Comparison of ENCODE assay signal across 9 cellular contexts in genomic region chr2:102141915-102142828, GRCh38. TPM values are rescaled to one million over a fixed set of nuclear protein-coding genes. Genes with fewer than 3 reads are reported as not detected.
DNase-seq lines count a peak whose midpoint lies in the region; ATAC-seq and TF ChIP-seq lines count a peak whose summit lies in the region.
"Had no signal": no experiment of that assay in that cellular context is flagged by ENCODE, and none has a peak within 500 bp of the region (broad histone marks: within the 10 kb centered on the region; RNA-seq: fewer than 3 reads in every experiment).

A gene with protein sequence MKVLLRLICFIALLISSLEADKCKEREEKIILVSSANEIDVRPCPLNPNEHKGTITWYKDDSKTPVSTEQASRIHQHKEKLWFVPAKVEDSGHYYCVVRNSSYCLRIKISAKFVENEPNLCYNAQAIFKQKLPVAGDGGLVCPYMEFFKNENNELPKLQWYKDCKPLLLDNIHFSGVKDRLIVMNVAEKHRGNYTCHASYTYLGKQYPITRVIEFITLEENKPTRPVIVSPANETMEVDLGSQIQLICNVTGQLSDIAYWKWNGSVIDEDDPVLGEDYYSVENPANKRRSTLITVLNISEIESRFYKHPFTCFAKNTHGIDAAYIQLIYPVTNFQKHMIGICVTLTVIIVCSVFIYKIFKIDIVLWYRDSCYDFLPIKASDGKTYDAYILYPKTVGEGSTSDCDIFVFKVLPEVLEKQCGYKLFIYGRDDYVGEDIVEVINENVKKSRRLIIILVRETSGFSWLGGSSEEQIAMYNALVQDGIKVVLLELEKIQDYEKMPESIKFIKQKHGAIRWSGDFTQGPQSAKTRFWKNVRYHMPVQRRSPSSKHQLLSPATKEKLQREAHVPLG (plus strand): TSS chr2:102142746. CDS start chr2:102157725, 14,979 bp downstream.

- no peak for TF ChIP-seq RAD21 in neural cell (conservative IDR thresholded peaks at IDR 0.05)

- intact Hi-C loops in activated T-helper 2 cell treated with anti-CD3 and anti-CD28 coated beads, Interferon-gamma antibody, Interleukin-2, Interleukin-4, amounts not matched to agents 10 μg/mL and 5 μg/mL and 100 μg/mL, durations not matched to agents 14 hours and 24 hours and 36 hours (cut with micrococcal nuclease), result no loop called here

- H3F3A ChIP-seq in neural cell (ENCODE audit: insufficient read depth, low read length, poor library complexity, severe bottlenecking), result no peaks in the 10 kb centered on the region

- peaks cover 40% of the 10 kb centered on the region for H3K27me3 Mint-ChIP-seq in activated T-helper 2 cell treated with anti-CD3 and anti-CD28 coated beads, Interferon-gamma antibody, Interleukin-2, Interleukin-4, amounts not matched to agents 10 μg/mL and 5 μg/mL and 100 μg/mL, durations not matched to agents 14 hours and 24 hours and 36 hours (ENCODE audit: low read depth)

- H3K36me3 ChIP-seq in neural cell (ENCODE audit: insufficient read depth, low read length), result no peaks in the 10 kb centered on the region

- peaks cover 18% of the 10 kb centered on the region for H3K4me1 Mint-ChIP-seq in activated T-helper 2 cell treated with anti-CD3 and anti-CD28 coated beads, Interferon-gamma antibody, Interleukin-2, Interleukin-4, amounts not matched to agents 10 μg/mL and 5 μg/mL and 100 μg/mL, durations not matched to agents 14 hours and 24 hours and 36 hours (ENCODE audit: low read depth)

- H3K36me3 Mint-ChIP-seq in activated T-helper 2 cell treated with anti-CD3 and anti-CD28 coated beads, Interferon-gamma antibody, Interleukin-2, Interleukin-4, amounts not matched to agents 10 μg/mL and 5 μg/mL and 100 μg/mL, durations not matched to agents 14 hours and 24 hours and 36 hours (ENCODE audit: low read depth), result peaks cover 28% of the 10 kb centered on the region

- no peak for TF ChIP-seq CTCF in AG10803 (conservative IDR thresholded peaks at IDR 0.05; ENCODE audit: low read length)
- TF ChIP-seq CTCF in neural cell (IDR thresholded peaks at IDR 0.05; ENCODE audit: poor library complexity, severe bottlenecking), result no peak

- no peaks in the 10 kb centered on the region for H4K20me1 ChIP-seq in neural cell (ENCODE audit: insufficient read depth)

- no peak within 1 kb of the TSS for H3K27ac Mint-ChIP-seq in activated T-helper 2 cell treated with anti-CD3 and anti-CD28 coated beads, Interferon-gamma antibody, Interleukin-2, Interleukin-4, amounts not matched to agents 10 μg/mL and 5 μg/mL and 100 μg/mL, durations not matched to agents 14 hours and 24 hours and 36 hours
- H3K27ac Mint-ChIP-seq: naive B cell had no signal

- no peaks in the 10 kb centered on the region for H3K79me2 ChIP-seq in neural cell (replicated peaks; ENCODE audit: insufficient read depth, low read length)

- no peaks in the 10 kb centered on the region for H3K9me2 ChIP-seq in neural cell (ENCODE audit: insufficient read depth, low read length)

- H3K27me3 ChIP-seq in neural cell (ENCODE audit: insufficient read depth, low read depth, low read length), result peaks cover 29% of the 10 kb centered on the region

- H3K4me2 ChIP-seq in neural cell (ENCODE audit: low read length), result no peak within 1 kb of the TSS

- no peak within 1 kb of the TSS for H3K27ac ChIP-seq in neural cell (ENCODE audit: low read length)

- H3K9ac ChIP-seq in neural cell (ENCODE audit: low read length), result peak within 1 kb of the TSS; percentile 16

- H3K9me3 ChIP-seq in neural cell (ENCODE audit: low read length), result no peaks in the 10 kb centered on the region

- peak within 1 kb of the TSS; percentile 13 for H3K4me3 Mint-ChIP-seq in activated T-helper 2 cell treated with anti-CD3 and anti-CD28 coated beads, Interferon-gamma antibody, Interleukin-2, Interleukin-4, amounts not matched to agents 10 μg/mL and 5 μg/mL and 100 μg/mL, durations not matched to agents 14 hours and 24 hours and 36 hours (ENCODE audit: low read depth)

- H3K9me3 Mint-ChIP-seq in activated T-helper 2 cell treated with anti-CD3 and anti-CD28 coated beads, Interferon-gamma antibody, Interleukin-2, Interleukin-4, amounts not matched to agents 10 μg/mL and 5 μg/mL and 100 μg/mL, durations not matched to agents 14 hours and 24 hours and 36 hours, result peaks cover 58% of the 10 kb centered on the region

- TF ChIP-seq EP300 in neural cell (conservative IDR thresholded peaks at IDR 0.05; ENCODE audit: poor library complexity, severe bottlenecking), result no peak

- ATAC-seq in HG03175 (IDR thresholded peaks at IDR 0.05; ENCODE audit: unreplicated experiment), result no peak

- DNase-seq in AG10803 (ENCODE audit: low read depth) (peak; percentile 81), HCEC 1CT (peak; percentile 85), germinal center (ENCODE audit: low spot score) (peak; percentile 9), NCI-H446 treated with DMSO at 0.1 percent for 48 hours (lab: John Stamatoyannopoulos, UW) (no peak), NCI-H2171 (lab: John Stamatoyannopoulos, UW) (no peak)
- DNase-seq in activated T-helper 2 cell treated with anti-CD3 and anti-CD28 coated beads, Interferon-gamma antibody, Interleukin-2, Interleukin-4, amounts not matched to agents 10 μg/mL and 5 μg/mL and 100 μg/mL, durations not matched to agents 14 hours and 24 hours and 36 hours (ENCODE audit: low spot score), result no peak
- DNase-seq: naive B cell had no signal

- no peak within 1 kb of the TSS for H2AFZ ChIP-seq in neural cell (ENCODE audit: low read depth, low read length)

- H3K4me3 ChIP-seq in AG10803 (ENCODE audit: low read length), result peak within 1 kb of the TSS; percentile 92
- H3K4me3 ChIP-seq in neural cell (ENCODE audit: low read length), result peak within 1 kb of the TSS; percentile 65

TF ChIP-seq in neural cell, 6 proteins besides CTCF, POLR2A, EP300 and RAD21:
- TF ChIP-seq POLR2AphosphoS5 (IDR thresholded peaks at IDR 0.05) (no peak), EZH2 (IDR thresholded peaks at IDR 0.05; ENCODE audit: borderline replicate concordance, insufficient read depth, low read length, poor library complexity, severe bottlenecking) (no peak), SMC3 (conservative IDR thresholded peaks at IDR 0.05; ENCODE audit: poor library complexity) (no peak), TAF1 (IDR thresholded peaks at IDR 0.05; ENCODE audit: low read depth) (no peak), MXI1 (conservative IDR thresholded peaks at IDR 0.05; ENCODE audit: poor library complexity, severe bottlenecking) (no peak), REST (IDR thresholded peaks at IDR 0.05; ENCODE audit: borderline replicate concordance) (no peak)

RNA-seq across cellular contexts. Expression of the gene that starts here (rescaled TPM):
- total RNA-seq in activated T-helper 2 cell treated with anti-CD3 and anti-CD28 coated beads, Interferon-gamma antibody, Interleukin-2, Interleukin-4, amounts not matched to agents 10 μg/mL and 5 μg/mL and 100 μg/mL, durations not matched to agents 14 hours and 24 hours and 36 hours, result 0.48 and 0.52 TPM in 2 replicates
- 0.40 TPM in 1 of 2 replicates, not detected in the other for polyA plus RNA-seq in neural cell
- polyA minus RNA-seq in neural cell, result not detected in 2 replicates

Comparison
In these comparisons a context has a peak if more than half of its experiments do, and no peak if none do; other contexts are left out.
1. DNase-seq: peak in AG10803 (single experiment), HCEC 1CT (single experiment) and germinal center (single experiment); none in activated T-helper 2 cell treated with anti-CD3 and anti-CD28 coated beads, Interferon-gamma antibody, Interleukin-2, Interleukin-4, amounts not matched to agents 10 μg/mL and 5 μg/mL and 100 μg/mL, durations not matched to agents 14 hours and 24 hours and 36 hours (single experiment), NCI-H446 treated with DMSO at 0.1 percent for 48 hours (single experiment) and NCI-H2171 (single experiment).